Comparison of ENCODE assay signal across 8 cellular contexts in the genomic region with DNA sequence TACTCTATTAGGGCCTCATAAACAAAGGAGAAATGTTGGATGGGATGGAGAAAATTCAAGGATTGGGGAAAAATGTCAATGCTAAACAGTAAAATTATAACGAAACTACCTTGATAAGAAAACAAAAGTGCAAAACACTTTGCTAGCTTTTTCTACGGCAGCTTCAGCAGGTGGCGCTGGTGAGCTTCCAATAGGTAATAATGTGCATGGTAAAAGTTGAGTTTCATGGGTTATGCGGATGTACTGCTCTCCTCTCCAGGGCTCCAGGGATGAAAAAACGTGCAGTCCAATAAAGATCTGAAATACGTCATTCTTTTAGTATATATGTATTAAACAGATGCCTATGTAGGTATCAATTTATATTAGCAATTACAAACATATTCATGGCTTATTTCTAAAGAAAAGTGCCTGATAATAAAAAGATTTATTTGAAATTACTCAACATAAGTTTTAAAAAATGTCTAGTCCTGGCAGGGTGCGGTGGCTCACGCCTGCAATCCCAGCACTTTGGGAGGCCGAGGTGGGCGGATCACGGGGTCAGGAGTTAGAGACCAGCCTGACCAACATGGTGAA.
DNase-seq lines count a peak whose midpoint lies in the region; ATAC-seq and TF ChIP-seq lines count a peak whose summit lies in the region.

No MANE protein-coding gene starts in this region.

- H3K36me3 ChIP-seq in GM23248 (ENCODE audit: low read depth): no peaks in the 10 kb centered on the region
- no peaks in the 10 kb centered on the region for H3K36me3 ChIP-seq in RWPE2 (ENCODE audit: low read depth)

- H3K27me3 ChIP-seq in GM23248 (replicated peaks; ENCODE audit: insufficient read depth) (no peaks in the 10 kb centered on the region), RWPE2 (ENCODE audit: insufficient read depth, poor library complexity, severe bottlenecking) (no peaks in the 10 kb centered on the region)

- H3F3A ChIP-seq in GM23248 (ENCODE audit: insufficient read depth): no peaks in the 10 kb centered on the region

- H3K9me3 ChIP-seq in GM23248 (ENCODE audit: low read depth): no peaks in the 10 kb centered on the region
- H3K9me3 ChIP-seq in RWPE2 (ENCODE audit: severe bottlenecking): no peaks in the 10 kb centered on the region

- peak overlapping the region; percentile 52 for H3K4me2 ChIP-seq in GM23248 (ENCODE audit: unreplicated experiment)

- H3K9ac ChIP-seq in GM23248: 0 out of 2 replicates have a peak overlapping the region, but pooled peaks have one; percentile 12

- no peaks in the 10 kb centered on the region for H3K79me2 ChIP-seq in GM23248 (ENCODE audit: insufficient read depth)

- no peaks in the 10 kb centered on the region for H4K20me1 ChIP-seq in GM23248 (ENCODE audit: insufficient read depth)

- H3K9me2 ChIP-seq in GM23248 (ENCODE audit: insufficient read depth): no peaks in the 10 kb centered on the region

- ATAC-seq in RWPE2 (ENCODE audit: low read depth): peak; percentile 68; the same call in 2 of the 3 replicates

- no peak overlapping the region for H3K27ac ChIP-seq in GM23248
- no peak overlapping the region for H3K27ac ChIP-seq in RWPE2 (ENCODE audit: poor library complexity, severe bottlenecking)
- H3K27ac ChIP-seq in substantia nigra (ENCODE audit: low read depth, low read length, poor library complexity, severe bottlenecking): no peak overlapping the region

- WGBS in GM23248 (ENCODE audit: low coverage in 1 of 2, low lambda C conversion rate in 2 of 2, missing lambda C conversion rate in 2 of 2), 2 experiments: 42 to 45% methylated on average over 11 of the region's 11 CpGs

- peak overlapping the region; percentile 58 for H2AFZ ChIP-seq in GM23248

- TF ChIP-seq CTCF in RWPE2 (IDR thresholded peaks at IDR 0.05; ENCODE audit: poor library complexity, severe bottlenecking): peak; percentile 92
- TF ChIP-seq CTCF in choroid plexus epithelial cell (conservative IDR thresholded peaks at IDR 0.05; ENCODE audit: low read depth, low read length): peak; percentile 93

- in situ Hi-C loops in GM23248 (cut with MboI): no loop called here

- no peaks in the 10 kb centered on the region for H3K4me1 ChIP-seq in GM23248 (ENCODE audit: insufficient read depth)
- peaks cover 12% of the 10 kb centered on the region for H3K4me1 ChIP-seq in RWPE2 (ENCODE audit: insufficient read depth, poor library complexity, severe bottlenecking)

- DNase-seq in activated CD8-positive, alpha-beta memory T cell treated with anti-CD3 and anti-CD28 coated beads for 48 hours (ENCODE audit: low read depth in 2 of 3, low spot score in 2 of 3): peak; percentile 0 to 7 (median 2)
- no peak for DNase-seq in activated CD8-positive, alpha-beta memory T cell treated with anti-CD3 and anti-CD28 coated beads, Interleukin-2, amount 50 U/mL, for 4 hours
- DNase-seq in GM23248: peak; percentile 80
- DNase-seq in LHCN-M2 (ENCODE audit: low read depth): peak; percentile 60
- no peak for DNase-seq in RWPE2 (ENCODE audit: low spot score)
- DNase-seq in choroid plexus epithelial cell (ENCODE audit: low read depth): peak; percentile 80
- peak; percentile 70 for DNase-seq in lung microvascular endothelial cell (ENCODE audit: low read depth in 2 of 2)
- peak in 35 of 49 donors; percentile 0 to 71 (median 26) for DNase-seq in substantia nigra (lab: John Stamatoyannopoulos, UW)

- H3K4me3 ChIP-seq in GM23248: 0 out of 2 replicates have a peak overlapping the region, but pooled peaks have one; percentile 23
- H3K4me3 ChIP-seq in RWPE2 (ENCODE audit: severe bottlenecking): no peak overlapping the region
- H3K4me3 ChIP-seq in choroid plexus epithelial cell (ENCODE audit: low read depth, low read length): no peak overlapping the region

Comparison
In these comparisons a context has a peak if more than half of its experiments do, and no peak if none do; other contexts are left out.
1. DNase-seq: peak in activated CD8-positive, alpha-beta memory T cell treated with anti-CD3 and anti-CD28 coated beads for 48 hours (3 of 3), GM23248 (single experiment), LHCN-M2 (single experiment), choroid plexus epithelial cell (single experiment), lung microvascular endothelial cell (2 of 2) and substantia nigra (35 of 49); none in activated CD8-positive, alpha-beta memory T cell treated with anti-CD3 and anti-CD28 coated beads, Interleukin-2, amount 50 U/mL, for 4 hours (single experiment) and RWPE2 (single experiment).